Comparison of ENCODE assay signal across 3 cellular contexts in the genomic region with DNA sequence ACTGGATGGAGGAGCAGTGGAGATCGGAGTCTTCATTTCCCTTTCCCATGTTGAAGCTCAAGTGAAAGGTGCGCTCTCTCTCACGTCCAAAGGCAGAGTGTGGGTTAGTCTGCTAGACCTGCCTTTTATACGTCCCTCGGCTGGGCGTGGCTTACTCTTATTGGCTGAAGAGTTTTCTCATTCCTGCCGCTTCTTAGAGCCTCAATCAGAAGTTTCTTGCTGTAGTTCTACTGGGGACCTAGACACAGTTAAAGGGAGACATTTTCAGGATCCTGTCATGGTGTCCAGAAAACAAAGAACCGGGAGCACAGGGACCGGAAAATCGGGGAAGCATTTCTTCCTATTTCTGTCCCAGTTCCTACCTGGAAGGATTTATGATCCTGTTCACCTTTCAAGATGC. TPM values are rescaled to one million over a fixed set of nuclear protein-coding genes. Genes with fewer than 3 reads are reported as not detected.
"Had no signal": no experiment of that assay in that cellular context is flagged by ENCODE, and none has a peak within 500 bp of the region (broad histone marks: within the 10 kb centered on the region; RNA-seq: fewer than 3 reads in every experiment).

Gene FRG2, minus strand, starts transcription at position 101 of the 400 bp plus-strand sequence. Its CDS starts 52 bp downstream, at position 49.

RNA-seq across cellular contexts. Expression of gene FRG2, which starts in this region (rescaled TPM):
- total RNA-seq: LHCN-M2, MCF 10A, NCI-H460 had no signal
